ENCODE assay signal across 21 cellular contexts in the genomic region with DNA sequence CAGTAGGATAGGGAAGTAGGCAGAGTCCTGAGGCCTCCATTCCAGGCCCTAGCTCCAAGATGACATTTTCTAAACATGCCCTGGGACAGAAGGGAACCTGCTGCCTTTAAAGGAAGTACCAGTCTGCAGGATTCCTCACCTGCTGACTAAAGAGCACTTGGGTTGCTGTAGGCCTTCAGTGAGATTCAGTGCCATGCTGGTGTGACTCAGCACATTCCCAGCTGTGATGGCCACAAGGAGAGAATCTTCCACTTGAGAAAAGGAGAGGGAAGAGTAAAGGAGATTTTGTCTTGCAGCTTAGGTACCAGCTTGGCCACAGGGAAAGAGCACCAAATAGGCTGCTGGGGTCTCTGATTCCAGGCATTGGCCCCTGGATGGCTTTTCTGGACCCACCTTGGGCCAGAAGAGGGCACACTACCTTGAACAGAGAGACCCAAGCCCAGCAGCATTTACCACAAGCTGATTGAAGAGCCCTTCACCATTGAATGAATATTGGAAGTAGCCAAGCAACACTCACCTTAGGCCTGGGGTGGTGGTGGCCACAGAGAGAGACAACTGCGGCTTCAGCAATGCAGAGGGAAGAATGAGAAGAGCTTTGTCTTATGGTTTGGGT.
"Had no signal": no experiment of that assay in that cellular context is flagged by ENCODE, and none has a peak within 500 bp of the region (broad histone marks: within the 10 kb centered on the region; RNA-seq: fewer than 3 reads in every experiment).

No MANE protein-coding gene starts in this region.

- H3K27ac Mint-ChIP-seq: activated CD4-positive, alpha-beta memory T cell treated with anti-CD3 and anti-CD28 coated beads for 36 hours; activated naive CD8-positive, alpha-beta T cell treated with anti-CD3 and anti-CD28 coated beads for 36 hours; stimulated activated naive CD8-positive, alpha-beta T cell treated with anti-CD3 and anti-CD28 coated beads, Interleukin-15, Interleukin-2, amounts not matched to agents 100 ng/mL and 50 ng/mL, for 24 hours; T-helper 1 cell treated with Interleukin-12 subunit alpha and Interleukin-12 subunit beta and Interleukin-4 antibody, amounts not matched to agents 30 μg/mL and 1 μg/mL, for 36 hours had no signal

- H3K36me3 Mint-ChIP-seq: activated CD4-positive, alpha-beta memory T cell treated with anti-CD3 and anti-CD28 coated beads for 36 hours; activated naive CD8-positive, alpha-beta T cell treated with anti-CD3 and anti-CD28 coated beads for 36 hours had no signal

- H3K4me3 Mint-ChIP-seq: activated CD4-positive, alpha-beta memory T cell treated with anti-CD3 and anti-CD28 coated beads for 36 hours; activated naive CD8-positive, alpha-beta T cell treated with anti-CD3 and anti-CD28 coated beads for 36 hours; activated T-cell treated with anti-CD3 and anti-CD28 coated beads, Interleukin-2, amount 50 U/mL, for 4 hours; neural crest cell; stimulated activated naive CD8-positive, alpha-beta T cell treated with anti-CD3 and anti-CD28 coated beads, Interleukin-15, Interleukin-2, amounts not matched to agents 100 ng/mL and 50 ng/mL, for 24 hours; T-helper 1 cell treated with Interleukin-12 subunit alpha and Interleukin-12 subunit beta and Interleukin-4 antibody, amounts not matched to agents 30 μg/mL and 1 μg/mL, for 36 hours had no signal

- H3K27ac ChIP-seq: dorsolateral prefrontal cortex, esophagus squamous epithelium, left ventricle myocardium inferior, ovary, upper lobe of left lung had no signal

- H3K27me3 ChIP-seq: dorsolateral prefrontal cortex, esophagus squamous epithelium, ovary, upper lobe of left lung had no signal

- H3K4me3 ChIP-seq: dorsolateral prefrontal cortex, esophagus squamous epithelium, left ventricle myocardium inferior, ovary, upper lobe of left lung had no signal

- H3K36me3 ChIP-seq: esophagus squamous epithelium, left ventricle myocardium inferior, ovary, upper lobe of left lung had no signal

- ATAC-seq: activated T-cell treated with anti-CD3 and anti-CD28 coated beads, Interleukin-2, amount 50 U/mL, for 4 hours had no signal

- H3K27me3 Mint-ChIP-seq: activated CD4-positive, alpha-beta memory T cell treated with anti-CD3 and anti-CD28 coated beads for 36 hours; activated naive CD8-positive, alpha-beta T cell treated with anti-CD3 and anti-CD28 coated beads for 36 hours; stimulated activated naive CD8-positive, alpha-beta T cell treated with anti-CD3 and anti-CD28 coated beads, Interleukin-15, Interleukin-2, amounts not matched to agents 100 ng/mL and 50 ng/mL, for 24 hours had no signal

- FAIRE-seq: TTC549 had no signal

- H3K4me1 ChIP-seq: esophagus squamous epithelium, left ventricle myocardium inferior, upper lobe of left lung had no signal

- DNase-seq: activated CD4-positive, alpha-beta memory T cell treated with anti-CD3 and anti-CD28 coated beads for 36 hours; activated CD4-positive, CD25-positive, alpha-beta regulatory T cell treated with anti-CD3 and anti-CD28 coated beads, Interleukin-2, amount 50 U/mL, for 72 hours; activated gamma-delta T cell treated with Interleukin-2 at 50 U/mL for 16 hours; activated naive CD8-positive, alpha-beta T cell treated with anti-CD3 and anti-CD28 coated beads for 36 hours; activated T-cell treated with anti-CD3 and anti-CD28 coated beads, Interleukin-2, amount 50 U/mL, for 4 hours; aorta; dorsolateral prefrontal cortex; esophagus squamous epithelium; foreskin melanocyte; head of caudate nucleus; islet precursor cell; left ventricle myocardium inferior; mesenchymal stem cell; ovary; stimulated activated CD4-positive, alpha-beta T cell treated with anti-CD3 and anti-CD28 coated beads, Interleukin-15, amount 100 ng/mL, for 24 hours; stimulated activated CD4-positive, alpha-beta T cell treated with anti-CD3 and anti-CD28 coated beads, Interleukin-4, amount 100 ng/mL, for 24 hours; upper lobe of left lung had no signal

- H3K9me3 ChIP-seq: ovary, upper lobe of left lung had no signal

- H3K4me1 Mint-ChIP-seq: activated naive CD8-positive, alpha-beta T cell treated with anti-CD3 and anti-CD28 coated beads for 36 hours; neural crest cell had no signal
